Comparison of ENCODE assay signal across 1 cellular context in the genomic region with DNA sequence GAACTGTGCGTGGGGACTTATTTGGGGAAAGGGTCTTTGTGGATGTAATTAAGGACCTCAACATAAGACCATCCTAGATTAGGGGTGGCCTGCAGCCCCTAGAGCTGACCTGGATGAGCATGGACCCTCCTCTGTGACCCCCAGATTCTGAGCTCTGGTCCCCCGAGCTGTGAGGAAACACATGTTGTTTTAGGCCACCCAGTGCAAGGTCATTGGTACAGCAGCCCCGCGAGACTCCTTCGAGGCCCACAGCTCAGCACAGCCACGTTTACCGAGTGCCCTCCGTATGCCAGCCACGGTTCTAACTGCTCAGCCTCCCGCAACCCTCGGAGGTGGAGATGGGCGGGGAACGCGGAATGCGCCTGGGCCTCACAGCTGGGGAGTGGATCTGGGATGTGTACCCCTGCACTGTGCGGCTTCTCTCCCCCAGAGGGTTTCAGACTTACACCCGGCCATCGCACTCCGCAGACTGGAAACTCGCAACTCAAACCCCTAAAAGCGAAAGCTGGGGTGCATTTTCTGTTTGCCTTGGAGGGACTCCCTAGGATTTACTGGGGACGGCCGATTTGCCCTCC.
TF ChIP-seq lines count a peak whose summit lies in the region.

No MANE protein-coding gene starts in this region.

TF ChIP-seq in IMR-90, 13 proteins besides CTCF, POLR2A, EP300 and RAD21 (continued from another document):
- TF ChIP-seq NFE2L2 (IDR thresholded peaks at IDR 0.05; ENCODE audit: low read depth, low read length) (no peak), MAFK (IDR thresholded peaks at IDR 0.05; ENCODE audit: low read depth, low read length) (no peak), FOS (IDR thresholded peaks at IDR 0.05; ENCODE audit: low read depth, low read length) (no peak)
- TF ChIP-seq, protein P1, sequence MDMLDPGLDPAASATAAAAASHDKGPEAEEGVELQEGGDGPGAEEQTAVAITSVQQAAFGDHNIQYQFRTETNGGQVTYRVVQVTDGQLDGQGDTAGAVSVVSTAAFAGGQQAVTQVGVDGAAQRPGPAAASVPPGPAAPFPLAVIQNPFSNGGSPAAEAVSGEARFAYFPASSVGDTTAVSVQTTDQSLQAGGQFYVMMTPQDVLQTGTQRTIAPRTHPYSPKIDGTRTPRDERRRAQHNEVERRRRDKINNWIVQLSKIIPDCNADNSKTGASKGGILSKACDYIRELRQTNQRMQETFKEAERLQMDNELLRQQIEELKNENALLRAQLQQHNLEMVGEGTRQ (IDR thresholded peaks at IDR 0.05; ENCODE audit: low read depth, low read length), result no peak
